ENCODE assay signal across 8 cellular contexts in genomic region chr14:82642425-82642824, GRCh38.
DNase-seq lines count a peak whose midpoint lies in the region; ATAC-seq and TF ChIP-seq lines count a peak whose summit lies in the region.

No MANE protein-coding gene starts in this region.

- H3K27ac ChIP-seq in mesenchymal stem cell (ENCODE audit: low read length, poor library complexity, severe bottlenecking) (no peak overlapping the region), sigmoid colon (no peak overlapping the region), ascending aorta (no peak overlapping the region)

- peak overlapping the region; percentile 28 for H3K4me2 ChIP-seq in mesenchymal stem cell (ENCODE audit: low read length, poor library complexity, severe bottlenecking)

- no peak overlapping the region for H3K4ac ChIP-seq in mesenchymal stem cell (ENCODE audit: low read depth in 1 of 2, low read length in 2 of 2)

- no peak for TF ChIP-seq EP300 in sigmoid colon (IDR thresholded peaks at IDR 0.05)

- ATAC-seq in HG03432 (IDR thresholded peaks at IDR 0.05; ENCODE audit: unreplicated experiment): peak; percentile 82

- no peaks in the 10 kb centered on the region for H3K27me3 ChIP-seq in mesenchymal stem cell (ENCODE audit: control insufficient read depth in 1 of 2, insufficient read depth in 1 of 2, low read length in 2 of 2)
- no peaks in the 10 kb centered on the region for H3K27me3 ChIP-seq in sigmoid colon
- H3K27me3 ChIP-seq in ascending aorta: no peaks in the 10 kb centered on the region

- no peak overlapping the region for H2BK120ac ChIP-seq in mesenchymal stem cell (ENCODE audit: low read depth, low read length)

- no peak overlapping the region for H2BK15ac ChIP-seq in mesenchymal stem cell (ENCODE audit: low read depth, poor library complexity, severe bottlenecking)

- no peak overlapping the region for H2BK12ac ChIP-seq in mesenchymal stem cell (ENCODE audit: low read length in 2 of 2)

- H3K36me3 ChIP-seq in ES-I3 (ENCODE audit: insufficient read depth, low read length): no peaks in the 10 kb centered on the region
- H3K36me3 ChIP-seq in mesenchymal stem cell (ENCODE audit: control insufficient read depth in 1 of 2, insufficient read depth in 2 of 2, low read depth in 1 of 2, low read length in 2 of 2): no peaks in the 10 kb centered on the region
- H3K36me3 ChIP-seq in sigmoid colon: no peaks in the 10 kb centered on the region
- H3K36me3 ChIP-seq in ascending aorta: no peaks in the 10 kb centered on the region

- no peaks in the 10 kb centered on the region for H3K27me3 Mint-ChIP-seq in activated CD4-positive, alpha-beta memory T cell treated with anti-CD3 and anti-CD28 coated beads, Interleukin-2, amount 10 ng/mL, durations not matched to agents 7 days and 5 days

- no peak overlapping the region for H3K27ac Mint-ChIP-seq in activated CD4-positive, alpha-beta memory T cell treated with anti-CD3 and anti-CD28 coated beads, Interleukin-2, amount 10 ng/mL, durations not matched to agents 7 days and 5 days

- H3K4me1 Mint-ChIP-seq in activated CD4-positive, alpha-beta memory T cell treated with anti-CD3 and anti-CD28 coated beads, Interleukin-2, amount 10 ng/mL, durations not matched to agents 7 days and 5 days: no peaks in the 10 kb centered on the region

- no peak overlapping the region for H2BK5ac ChIP-seq in mesenchymal stem cell (ENCODE audit: low read depth, low read length, poor library complexity, severe bottlenecking)

- no peak overlapping the region for H3K23ac ChIP-seq in mesenchymal stem cell (ENCODE audit: low read length in 2 of 2)

- H4K91ac ChIP-seq in mesenchymal stem cell (ENCODE audit: low read length): no peak overlapping the region

- no peak overlapping the region for H2AK5ac ChIP-seq in mesenchymal stem cell (ENCODE audit: low read length, severe bottlenecking)

- no peak for TF ChIP-seq POLR2A in sigmoid colon (IDR thresholded peaks at IDR 0.05)

- POLR2A ChIA-PET in activated CD4-positive, alpha-beta memory T cell treated with anti-CD3 and anti-CD28 coated beads, Interleukin-2, amount 10 ng/mL, durations not matched to agents 7 days and 5 days (lab: Charles Lee): no interaction called here

- intact Hi-C loops in sigmoid colon (cut with DNase I): no loop called here
- intact Hi-C loops in ascending aorta (cut with DNase I): no loop called here

- CTCF ChIA-PET in activated CD4-positive, alpha-beta memory T cell treated with anti-CD3 and anti-CD28 coated beads, Interleukin-2, amount 10 ng/mL, durations not matched to agents 7 days and 5 days (lab: Charles Lee): no interaction called here

- no peaks in the 10 kb centered on the region for H3K36me3 Mint-ChIP-seq in activated CD4-positive, alpha-beta memory T cell treated with anti-CD3 and anti-CD28 coated beads, Interleukin-2, amount 10 ng/mL, durations not matched to agents 7 days and 5 days (ENCODE audit: low read depth)

- H3K4me3 ChIP-seq in mesenchymal stem cell (ENCODE audit: insufficient read depth in 1 of 2, low read depth in 1 of 2, low read length in 2 of 2): peak overlapping the region in 1 of 2 experiments; percentile 17
- H3K4me3 ChIP-seq in sigmoid colon: no peak overlapping the region
- no peak overlapping the region for H3K4me3 ChIP-seq in ascending aorta

- peaks cover 3% of the 10 kb centered on the region; the same call in 1 of the 2 replicates for H3K4me1 ChIP-seq in ES-I3 (ENCODE audit: insufficient read depth, low read length)
- H3K4me1 ChIP-seq in mesenchymal stem cell (ENCODE audit: control insufficient read depth, insufficient read depth, low read depth, low read length): no peaks in the 10 kb centered on the region
- H3K4me1 ChIP-seq in sigmoid colon: no peaks in the 10 kb centered on the region
- no peaks in the 10 kb centered on the region for H3K4me1 ChIP-seq in ascending aorta

- WGBS in mesenchymal stem cell: 35% methylated on average over 8 of the region's 15 CpGs
- WGBS in sigmoid colon, 2 donors: 72 to 93% methylated on average over 15 of the region's 15 CpGs

- peak overlapping the region; percentile 49 for H3K4me3 Mint-ChIP-seq in activated CD4-positive, alpha-beta memory T cell treated with anti-CD3 and anti-CD28 coated beads, Interleukin-2, amount 10 ng/mL, durations not matched to agents 7 days and 5 days

- H3K18ac ChIP-seq in mesenchymal stem cell (ENCODE audit: low read depth in 1 of 2, low read length in 2 of 2): no peak overlapping the region

- DNase-seq in activated CD4-positive, alpha-beta memory T cell treated with anti-CD3 and anti-CD28 coated beads, Interleukin-2, amount 10 ng/mL, durations not matched to agents 7 days and 5 days: no peak
- DNase-seq in mesenchymal stem cell: peak; percentile 35
- no peak for DNase-seq in sigmoid colon
- DNase-seq in GM19240 (ENCODE audit: insufficient read length, low spot score): no peak
- no peak for DNase-seq in NCI-H2196 treated with DMSO at 0.1 percent for 48 hours (lab: John Stamatoyannopoulos, UW; ENCODE audit: unreplicated experiment)
- no peak for DNase-seq in ascending aorta (ENCODE audit: low spot score in 2 of 2)

- H3K79me1 ChIP-seq in mesenchymal stem cell (replicated peaks; ENCODE audit: low read length, poor library complexity, severe bottlenecking): no peaks in the 10 kb centered on the region

- peak overlapping the region; percentile 94 for H3K9ac ChIP-seq in ES-I3 (ENCODE audit: low read depth, low read length)
- peak overlapping the region; percentile 27 for H3K9ac ChIP-seq in mesenchymal stem cell (ENCODE audit: low read length)

- H2AFZ ChIP-seq in mesenchymal stem cell (ENCODE audit: low read depth, low read length): no peak overlapping the region

- H3K14ac ChIP-seq in mesenchymal stem cell (ENCODE audit: low read length in 2 of 2): no peak overlapping the region

- peaks cover 7% of the 10 kb centered on the region for H3K9me3 Mint-ChIP-seq in activated CD4-positive, alpha-beta memory T cell treated with anti-CD3 and anti-CD28 coated beads, Interleukin-2, amount 10 ng/mL, durations not matched to agents 7 days and 5 days

- TF ChIP-seq CTCF in sigmoid colon (IDR thresholded peaks at IDR 0.05) (no peak), ascending aorta (IDR thresholded peaks at IDR 0.05) (no peak)

- H4K8ac ChIP-seq in mesenchymal stem cell (ENCODE audit: low read length): no peak overlapping the region

- H3K9me3 ChIP-seq in ES-I3 (ENCODE audit: control insufficient read depth, insufficient read depth, low read length) (no peaks in the 10 kb centered on the region), mesenchymal stem cell (ENCODE audit: control insufficient read depth, low read length) (no peaks in the 10 kb centered on the region), sigmoid colon (no peaks in the 10 kb centered on the region), ascending aorta (no peaks in the 10 kb centered on the region)
